Comparison of ENCODE assay signal across 9 cellular contexts in the genomic region with DNA sequence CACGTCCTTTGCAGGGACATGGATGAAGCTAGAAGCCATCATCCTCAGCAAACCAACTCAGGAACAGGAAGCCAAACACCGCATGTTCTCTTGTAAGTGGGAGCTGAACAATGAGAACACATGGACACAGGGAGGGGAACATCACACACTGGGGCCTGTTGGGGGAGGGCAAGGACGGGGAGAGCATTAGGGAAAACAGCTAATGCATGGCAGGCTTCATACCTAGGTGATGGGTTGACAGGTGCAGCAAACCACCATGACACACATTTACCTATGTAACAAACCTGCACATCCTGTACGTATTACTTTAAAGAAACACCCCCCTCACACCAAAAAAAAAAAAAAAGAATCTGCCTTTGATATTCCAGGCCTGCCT. TPM values are rescaled to one million over a fixed set of nuclear protein-coding genes. Genes with fewer than 3 reads are reported as not detected.
DNase-seq lines count a peak whose midpoint lies in the region; ATAC-seq and TF ChIP-seq lines count a peak whose summit lies in the region.
"Not testable (repeated sequence)": the region's sequence is repeated elsewhere in the genome, so short reads cannot be mapped to it uniquely, and the experiment has no call there.
"Had no signal": no experiment of that assay in that cellular context is flagged by ENCODE, and none has a peak within 500 bp of the region (broad histone marks: within the 10 kb centered on the region; RNA-seq: fewer than 3 reads in every experiment).

No MANE protein-coding gene starts in this region.

- H3K27me3 Mint-ChIP-seq in activated naive CD8-positive, alpha-beta T cell treated with anti-CD3 and anti-CD28 coated beads, Interleukin-2, amount 10 ng/mL, durations not matched to agents 7 days and 5 days: not testable (repeated sequence)

- TF ChIP-seq POLR2A in Raji (IDR thresholded peaks at IDR 0.05; ENCODE audit: insufficient read depth, low read depth, low read length): peak; percentile 40; the same call in 1 of the 2 replicates

- peak; percentile 4 for ATAC-seq in GM18868 (IDR thresholded peaks at IDR 0.05; ENCODE audit: unreplicated experiment)
- peak; percentile 5 for ATAC-seq in GM21825 (IDR thresholded peaks at IDR 0.05; ENCODE audit: unreplicated experiment)
- peak; percentile 11 for ATAC-seq in HG03280 (IDR thresholded peaks at IDR 0.05; ENCODE audit: unreplicated experiment)
- peak; percentile 27 for ATAC-seq in activated naive CD8-positive, alpha-beta T cell treated with anti-CD3 and anti-CD28 coated beads, Interleukin-2, amount 10 ng/mL, durations not matched to agents 7 days and 5 days (ENCODE audit: low read depth)

- peak overlapping the region; percentile 82 for H3K4me2 ChIP-seq in skeletal muscle satellite cell (ENCODE audit: low read length)

- H3K36me3 Mint-ChIP-seq in activated naive CD8-positive, alpha-beta T cell treated with anti-CD3 and anti-CD28 coated beads, Interleukin-2, amount 10 ng/mL, durations not matched to agents 7 days and 5 days: not testable (repeated sequence)

- POLR2A ChIA-PET in activated naive CD8-positive, alpha-beta T cell treated with anti-CD3 and anti-CD28 coated beads, Interleukin-2, amount 10 ng/mL, durations not matched to agents 7 days and 5 days (lab: Charles Lee): interaction anchor here (0.9 to 2.7 kb wide), 3 partner anchors 9 to 75 kb away, joined by 4 to 14 read pairs (median 7); no protein-coding TSS in a partner anchor

- peak overlapping the region; percentile 99 for H3K27ac Mint-ChIP-seq in activated naive CD8-positive, alpha-beta T cell treated with anti-CD3 and anti-CD28 coated beads, Interleukin-2, amount 10 ng/mL, durations not matched to agents 7 days and 5 days

- peaks cover 37% of the 10 kb centered on the region for H3K4me1 Mint-ChIP-seq in activated naive CD8-positive, alpha-beta T cell treated with anti-CD3 and anti-CD28 coated beads, Interleukin-2, amount 10 ng/mL, durations not matched to agents 7 days and 5 days

- H3K27me3 ChIP-seq in left ventricle myocardium inferior (ENCODE audit: low read depth): not testable (repeated sequence)
- peaks cover 52% of the 10 kb centered on the region for H3K27me3 ChIP-seq in skeletal muscle satellite cell (ENCODE audit: control insufficient read depth, insufficient read depth, low read length)

- peak overlapping the region; percentile 84 for H3K4me3 Mint-ChIP-seq in activated naive CD8-positive, alpha-beta T cell treated with anti-CD3 and anti-CD28 coated beads, Interleukin-2, amount 10 ng/mL, durations not matched to agents 7 days and 5 days

- not testable (repeated sequence) for TF ChIP-seq CTCF in left ventricle myocardium inferior (IDR thresholded peaks at IDR 0.05; ENCODE audit: borderline replicate concordance)

- intact Hi-C loops in left ventricle myocardium inferior (cut with micrococcal nuclease): not testable (repeated sequence)

- H3K9me3 ChIP-seq in left ventricle myocardium inferior (replicated peaks); skeletal muscle satellite cell (replicated peaks; ENCODE audit: low read length): not testable (repeated sequence)

- H3K9ac ChIP-seq in skeletal muscle satellite cell (ENCODE audit: low read depth, low read length): not testable (repeated sequence)

- not testable (repeated sequence) for H3K9me3 Mint-ChIP-seq in activated naive CD8-positive, alpha-beta T cell treated with anti-CD3 and anti-CD28 coated beads, Interleukin-2, amount 10 ng/mL, durations not matched to agents 7 days and 5 days

- peak; percentile 35 for DNase-seq in Ammon's horn (ENCODE audit: low spot score)
- DNase-seq in activated naive CD8-positive, alpha-beta T cell treated with anti-CD3 and anti-CD28 coated beads, Interleukin-2, amount 10 ng/mL, durations not matched to agents 7 days and 5 days; left ventricle myocardium inferior: not testable (repeated sequence)

- not testable (repeated sequence) for H3K36me3 ChIP-seq in left ventricle myocardium inferior; skeletal muscle satellite cell (ENCODE audit: insufficient read depth, low read length)

- peak overlapping the region; percentile 47 for H3K4me3 ChIP-seq in left ventricle myocardium inferior
- not testable (repeated sequence) for H3K4me3 ChIP-seq in skeletal muscle satellite cell (ENCODE audit: low read length)

- peaks cover 33% of the 10 kb centered on the region for H3K4me1 ChIP-seq in left ventricle myocardium inferior
- H3K4me1 ChIP-seq in skeletal muscle satellite cell (ENCODE audit: control insufficient read depth, insufficient read depth, low read length): peaks cover 15% of the 10 kb centered on the region

- peak overlapping the region; percentile 64 for H3K27ac ChIP-seq in left ventricle myocardium inferior (replicated peaks)

RNA-seq across cellular contexts. Expression of a gene that starts 57.9 kb away (rescaled TPM):
- 1 to 10 TPM; 1.2 to 1.6 TPM for total RNA-seq in activated naive CD8-positive, alpha-beta T cell treated with anti-CD3 and anti-CD28 coated beads, Interleukin-2, amount 10 ng/mL, durations not matched to agents 7 days and 5 days
- total RNA-seq in left ventricle myocardium inferior: 88.5 TPM
- 3.0 and 7.6 TPM in 2 replicates for total RNA-seq in skeletal muscle satellite cell (2012; rRNA removed)
- total RNA-seq: A172 had no signal

Comparison
In these comparisons a context has a peak if more than half of its experiments do, and no peak if none do; other contexts are left out.
1. RNA of a gene that starts 57.9 kb away (total RNA-seq): 88.5 TPM in left ventricle myocardium inferior (single experiment); 1.2 to 1.6 TPM in activated naive CD8-positive, alpha-beta T cell treated with anti-CD3 and anti-CD28 coated beads, Interleukin-2, amount 10 ng/mL, durations not matched to agents 7 days and 5 days; every median in the first group is over 10 times any median in the second.
2. Peak in every context shown above with its lines, with median percentiles within 50 percentile points of each other: ATAC-seq.